ENCODE assay signal across 19 cellular contexts in genomic region chr1:245579881-245580280, GRCh38.
DNase-seq lines count a peak whose midpoint lies in the region; ATAC-seq and TF ChIP-seq lines count a peak whose summit lies in the region.
"Had no signal": no experiment of that assay in that cellular context is flagged by ENCODE, and none has a peak within 500 bp of the region (broad histone marks: within the 10 kb centered on the region; RNA-seq: fewer than 3 reads in every experiment).

No MANE protein-coding gene starts in this region.

- BruUV-seq in MCF 10A (replicated peaks; lab: Mats Ljungman, UMichigan) = no TSS peak

- H3K4me1 ChIP-seq in upper lobe of right lung = no peaks in the 10 kb centered on the region
- H3K4me1 ChIP-seq: Caco-2 had no signal

- H3K36me3 ChIP-seq in upper lobe of right lung = no peaks in the 10 kb centered on the region
- H3K36me3 ChIP-seq: BLaER1 had no signal

- H3K4me3 Mint-ChIP-seq in glutamatergic neuron (ENCODE audit: unreplicated experiment) (no peak overlapping the region), MCF 10A (ENCODE audit: unreplicated experiment) (no peak overlapping the region)
- H3K4me3 Mint-ChIP-seq: B cell; CD4-positive, CD25-positive, alpha-beta regulatory T cell; CD8-positive, alpha-beta T cell had no signal

- no peak for ATAC-seq in upper lobe of right lung
- ATAC-seq in HG03196 (IDR thresholded peaks at IDR 0.05; ENCODE audit: unreplicated experiment) = no peak
- ATAC-seq: CD8-positive, alpha-beta T cell had no signal

- H3K9me3 ChIP-seq in upper lobe of right lung = no peaks in the 10 kb centered on the region
- H3K9me3 ChIP-seq: BLaER1, Caco-2 had no signal

- intact Hi-C loops in upper lobe of right lung (cut with DNase I) (no loop called here), MCF 10A (cut with micrococcal nuclease) (loop anchor here (10.0 kb wide), 1 partner anchor 425 kb away; the partner anchor contains the start of gene KIF26B)

- peaks cover 4% of the 10 kb centered on the region for H3K9me3 Mint-ChIP-seq in glutamatergic neuron (ENCODE audit: unreplicated experiment)
- H3K9me3 Mint-ChIP-seq in MCF 10A (ENCODE audit: unreplicated experiment) = no peaks in the 10 kb centered on the region
- H3K9me3 Mint-ChIP-seq: CD8-positive, alpha-beta T cell had no signal

- H3K4me1 Mint-ChIP-seq in glutamatergic neuron (ENCODE audit: low read depth, unreplicated experiment) (peaks cover 48% of the 10 kb centered on the region), MCF 10A (ENCODE audit: insufficient read depth, unreplicated experiment) (peaks cover 7% of the 10 kb centered on the region)
- H3K4me1 Mint-ChIP-seq: B cell; CD4-positive, CD25-positive, alpha-beta regulatory T cell had no signal

- no peak overlapping the region for H3K27ac ChIP-seq in upper lobe of right lung
- H3K27ac ChIP-seq: 22Rv1, BLaER1, C4-2B, GM23248 had no signal

- peaks cover 6% of the 10 kb centered on the region for H3K27me3 Mint-ChIP-seq in glutamatergic neuron (ENCODE audit: unreplicated experiment)
- H3K27me3 Mint-ChIP-seq in MCF 10A (ENCODE audit: insufficient read depth, unreplicated experiment) = peaks cover 67% of the 10 kb centered on the region

- H3K4me3 ChIP-seq in upper lobe of right lung = no peak overlapping the region
- H3K4me3 ChIP-seq: BLaER1, GM23248 had no signal

- POLR2A ChIA-PET in MCF 10A (lab: Yijun Ruan, JAX) = interaction anchor here (0.6 to 2.7 kb wide), 2 partner anchors 11 to 971 kb away, joined by 3 to 5 read pairs; no protein-coding TSS in a partner anchor

- TF ChIP-seq CTCF in glutamatergic neuron (IDR thresholded peaks at IDR 0.05; ENCODE audit: partially characterized antibody, unreplicated experiment) = no peak
- TF ChIP-seq CTCF in upper lobe of right lung (IDR thresholded peaks at IDR 0.05) = no peak
- TF ChIP-seq CTCF in MCF 10A (IDR thresholded peaks at IDR 0.05; ENCODE audit: unreplicated experiment) = no peak

- H3K27me3 ChIP-seq in upper lobe of right lung = no peaks in the 10 kb centered on the region
- H3K27me3 ChIP-seq: BLaER1 had no signal

- H3K27ac Mint-ChIP-seq in glutamatergic neuron (ENCODE audit: unreplicated experiment) (peak overlapping the region; percentile 14), MCF 10A (ENCODE audit: low read depth, unreplicated experiment) (no peak overlapping the region)
- H3K27ac Mint-ChIP-seq: B cell; CD8-positive, alpha-beta T cell had no signal

- CTCF ChIA-PET in MCF 10A (lab: Yijun Ruan, JAX) = interaction anchor here (0.7 kb wide), 1 partner anchor 20 kb away, joined by 3 read pairs; no protein-coding TSS in a partner anchor

- DNase-seq in NCI-H146 (lab: John Stamatoyannopoulos, UW) = peak; percentile 70
- no peak for DNase-seq in NCI-H146 treated with DMSO at 0.1 percent for 48 hours (lab: John Stamatoyannopoulos, UW; ENCODE audit: unreplicated experiment)
- DNase-seq in NCI-H524 (lab: John Stamatoyannopoulos, UW) = peak; percentile 17 to 60
- DNase-seq in glutamatergic neuron = no peak
- peak; percentile 16 for DNase-seq in upper lobe of right lung
- DNase-seq in MCF 10A (ENCODE audit: unreplicated experiment) = no peak
- DNase-seq: Caco-2; CD4-positive, CD25-positive, alpha-beta regulatory T cell; CD8-positive, alpha-beta T cell; DMS153; DND-41; GM23248; H7; HCEC 1CT had no signal

- H3K36me3 Mint-ChIP-seq in glutamatergic neuron (ENCODE audit: unreplicated experiment) (no peaks in the 10 kb centered on the region), MCF 10A (ENCODE audit: insufficient read depth, unreplicated experiment) (no peaks in the 10 kb centered on the region)
- H3K36me3 Mint-ChIP-seq: CD4-positive, CD25-positive, alpha-beta regulatory T cell; CD8-positive, alpha-beta T cell had no signal

Comparison
In these comparisons a context has a peak if more than half of its experiments do, and no peak if none do; other contexts are left out.
1. DNase-seq: peak in NCI-H146 (single experiment), NCI-H524 (2 of 2) and upper lobe of right lung (single experiment); none in NCI-H146 treated with DMSO at 0.1 percent for 48 hours (single experiment), glutamatergic neuron (single experiment) and MCF 10A (single experiment).